Comparison of ENCODE assay signal across 8 cellular contexts in genomic region chr16:67236551-67237395, GRCh38.
DNase-seq lines count a peak whose midpoint lies in the region; ATAC-seq lines count a peak whose summit lies in the region.

No MANE protein-coding gene starts in this region.

- in situ Hi-C loops in ACHN (cut with HindIII; ENCODE audit: low pct_ligation_motif_present, low pct_unique_long_range_greater_than_20kb, low sequenced_read_pairs), result no loop called here

- peak; percentile 71 for DNase-seq in ACHN
- peak; percentile 30 for DNase-seq in GM19240 (ENCODE audit: insufficient read length, low spot score)
- peak; percentile 67 for DNase-seq in T follicular helper cell (ENCODE audit: low read depth)
- DNase-seq in activated naive CD4-positive, alpha-beta T cell treated with anti-CD3 and anti-CD28 coated beads, Interleukin-2, amount 50 U/mL, for 16 hours, result peak; percentile 68
- peak; percentile 92 for DNase-seq in islet precursor cell
- peak; percentile 66 for DNase-seq in stimulated activated CD8-positive, alpha-beta memory T cell treated with anti-CD3 and anti-CD28 coated beads, Interleukin-7, amount 100 ng/mL, for 24 hours (ENCODE audit: low read depth)
- DNase-seq in DMS79 treated with DMSO at 0.1 percent for 48 hours (lab: John Stamatoyannopoulos, UW), result no peak

- no peak for ATAC-seq in HG02588 (IDR thresholded peaks at IDR 0.05; ENCODE audit: unreplicated experiment)
